28 cellular contexts compared by ENCODE assay signal in genomic region chr1:24071941-24072340, GRCh38. TPM values are rescaled to one million over a fixed set of nuclear protein-coding genes. Genes with fewer than 3 reads are reported as not detected.
"Had no signal": no experiment of that assay in that cellular context is flagged by ENCODE, and none has a peak within 500 bp of the region (broad histone marks: within the 10 kb centered on the region; RNA-seq: fewer than 3 reads in every experiment).

No MANE protein-coding gene starts in this region.

- H3K27ac Mint-ChIP-seq: activated CD4-positive, alpha-beta T cell treated with anti-CD3 and anti-CD28 coated beads for 36 hours; activated naive CD8-positive, alpha-beta T cell; activated T-cell treated with anti-CD3 and anti-CD28 coated beads, Interleukin-2, amount 50 U/mL, for 24 hours; activated T-helper 2 cell treated with anti-CD3 and anti-CD28 coated beads, Interferon-gamma antibody, Interleukin-2, Interleukin-4, amounts not matched to agents 10 μg/mL and 5 μg/mL and 100 μg/mL, durations not matched to agents 14 hours and 24 hours and 36 hours; endodermal cell; natural killer cell treated with Interleukin-12 subunit alpha and Interleukin-12 subunit beta and Interleukin-15 and Interleukin-18, amount 100 ng/mL, for 72 hours; stimulated activated naive B cell treated with anti-CD40 and anti-IgM and Interleukin-4, amounts not matched to agents 10 μg/mL and 1 μg/mL and 100 μg/mL, for 72 hours; T-helper 1 cell treated with Interleukin-12 subunit alpha and Interleukin-12 subunit beta and Interleukin-4 antibody, amounts not matched to agents 30 μg/mL and 1 μg/mL, for 36 hours; WTC11 had no signal

- H3K27ac ChIP-seq: left lung, neutrophil, pancreas, vagina had no signal

- H3K36me3 ChIP-seq: left lung, neutrophil, pancreas, vagina had no signal

- H3K4me2 ChIP-seq: smooth muscle cell had no signal

- H3K9me3 ChIP-seq: left lung, neutrophil, pancreas, vagina had no signal

- H3K4me1 ChIP-seq: pancreas had no signal

- H3K4me3 ChIP-seq: left lung, pancreas, smooth muscle cell, vagina had no signal

- DNase-seq: activated CD4-positive, alpha-beta T cell treated with anti-CD3 and anti-CD28 coated beads for 36 hours; activated CD4-positive, alpha-beta T cell treated with anti-CD3 and anti-CD28 coated beads, Interleukin-2, amount 50 U/mL, for 4 hours; activated CD8-positive, alpha-beta memory T cell treated with anti-CD3 and anti-CD28 coated beads for 24 hours; activated CD8-positive, alpha-beta memory T cell treated with anti-CD3 and anti-CD28 coated beads, Interleukin-2, amount 50 U/mL, for 4 hours; activated naive CD4-positive, alpha-beta T cell; activated T-cell treated with anti-CD3 and anti-CD28 coated beads, Interleukin-2, amount 50 U/mL, for 24 hours; amniotic stem cell; cerebellar nuclear complex; cortex of kidney; endodermal cell; foreskin fibroblast; pancreas; stimulated activated CD4-positive, alpha-beta T cell treated with anti-CD3 and anti-CD28 coated beads, Interleukin-2, amount 100 ng/mL, for 48 hours; stimulated activated CD8-positive, alpha-beta memory T cell treated with anti-CD3 and anti-CD28 coated beads, Interleukin-4, amount 100 ng/mL, for 48 hours; stimulated activated naive B cell treated with anti-CD40 and anti-IgM and Interleukin-4, amounts not matched to agents 10 μg/mL and 1 μg/mL and 100 μg/mL, for 72 hours; T1000; trophoblast cell had no signal

- H3K4me1 Mint-ChIP-seq: stimulated activated naive B cell treated with anti-CD40 and anti-IgM and Interleukin-4, amounts not matched to agents 10 μg/mL and 1 μg/mL and 100 μg/mL, for 72 hours had no signal

- H3K27me3 ChIP-seq: pancreas, vagina had no signal

- H3K27me3 Mint-ChIP-seq: activated naive CD8-positive, alpha-beta T cell had no signal

- H3K9me3 Mint-ChIP-seq: activated T-cell treated with anti-CD3 and anti-CD28 coated beads, Interleukin-2, amount 50 U/mL, for 24 hours; activated T-helper 2 cell treated with anti-CD3 and anti-CD28 coated beads, Interferon-gamma antibody, Interleukin-2, Interleukin-4, amounts not matched to agents 10 μg/mL and 5 μg/mL and 100 μg/mL, durations not matched to agents 14 hours and 24 hours and 36 hours; endodermal cell; natural killer cell treated with Interleukin-12 subunit alpha and Interleukin-12 subunit beta and Interleukin-15 and Interleukin-18, amount 100 ng/mL, for 72 hours; stimulated activated naive B cell treated with anti-CD40 and anti-IgM and Interleukin-4, amounts not matched to agents 10 μg/mL and 1 μg/mL and 100 μg/mL, for 72 hours; T-helper 1 cell treated with Interleukin-12 subunit alpha and Interleukin-12 subunit beta and Interleukin-4 antibody, amounts not matched to agents 30 μg/mL and 1 μg/mL, for 36 hours; WTC11 had no signal

- H3K4me3 Mint-ChIP-seq: activated CD4-positive, alpha-beta T cell treated with anti-CD3 and anti-CD28 coated beads for 36 hours; activated naive CD8-positive, alpha-beta T cell; activated T-cell treated with anti-CD3 and anti-CD28 coated beads, Interleukin-2, amount 50 U/mL, for 24 hours; endodermal cell; natural killer cell treated with Interleukin-12 subunit alpha and Interleukin-12 subunit beta and Interleukin-15 and Interleukin-18, amount 100 ng/mL, for 72 hours; stimulated activated naive B cell treated with anti-CD40 and anti-IgM and Interleukin-4, amounts not matched to agents 10 μg/mL and 1 μg/mL and 100 μg/mL, for 72 hours; T-helper 1 cell treated with Interleukin-12 subunit alpha and Interleukin-12 subunit beta and Interleukin-4 antibody, amounts not matched to agents 30 μg/mL and 1 μg/mL, for 36 hours had no signal

- ATAC-seq: activated CD4-positive, alpha-beta T cell treated with anti-CD3 and anti-CD28 coated beads for 36 hours; natural killer cell treated with Interleukin-12 subunit alpha and Interleukin-12 subunit beta and Interleukin-15 and Interleukin-18, amount 100 ng/mL, for 72 hours; pancreas; sciatic nerve; stimulated activated naive B cell treated with anti-CD40 and anti-IgM and Interleukin-4, amounts not matched to agents 10 μg/mL and 1 μg/mL and 100 μg/mL, for 72 hours had no signal

- H3K36me3 Mint-ChIP-seq: activated naive CD8-positive, alpha-beta T cell; natural killer cell treated with Interleukin-12 subunit alpha and Interleukin-12 subunit beta and Interleukin-15 and Interleukin-18, amount 100 ng/mL, for 72 hours; stimulated activated naive B cell treated with anti-CD40 and anti-IgM and Interleukin-4, amounts not matched to agents 10 μg/mL and 1 μg/mL and 100 μg/mL, for 72 hours; WTC11 had no signal

RNA-seq across cellular contexts. Expression of gene MYOM3, which starts 40.0 kb away (rescaled TPM):
- total RNA-seq: activated CD4-positive, alpha-beta T cell treated with anti-CD3 and anti-CD28 coated beads for 36 hours; activated T-helper 2 cell treated with anti-CD3 and anti-CD28 coated beads, Interferon-gamma antibody, Interleukin-2, Interleukin-4, amounts not matched to agents 10 μg/mL and 5 μg/mL and 100 μg/mL, durations not matched to agents 14 hours and 24 hours and 36 hours; fibroblast of lung; natural killer cell treated with Interleukin-12 subunit alpha and Interleukin-12 subunit beta and Interleukin-15 and Interleukin-18, amount 100 ng/mL, for 72 hours had no signal
- polyA plus RNA-seq: fibroblast of lung had no signal
